7 cellular contexts compared by ENCODE assay signal in the genomic region with DNA sequence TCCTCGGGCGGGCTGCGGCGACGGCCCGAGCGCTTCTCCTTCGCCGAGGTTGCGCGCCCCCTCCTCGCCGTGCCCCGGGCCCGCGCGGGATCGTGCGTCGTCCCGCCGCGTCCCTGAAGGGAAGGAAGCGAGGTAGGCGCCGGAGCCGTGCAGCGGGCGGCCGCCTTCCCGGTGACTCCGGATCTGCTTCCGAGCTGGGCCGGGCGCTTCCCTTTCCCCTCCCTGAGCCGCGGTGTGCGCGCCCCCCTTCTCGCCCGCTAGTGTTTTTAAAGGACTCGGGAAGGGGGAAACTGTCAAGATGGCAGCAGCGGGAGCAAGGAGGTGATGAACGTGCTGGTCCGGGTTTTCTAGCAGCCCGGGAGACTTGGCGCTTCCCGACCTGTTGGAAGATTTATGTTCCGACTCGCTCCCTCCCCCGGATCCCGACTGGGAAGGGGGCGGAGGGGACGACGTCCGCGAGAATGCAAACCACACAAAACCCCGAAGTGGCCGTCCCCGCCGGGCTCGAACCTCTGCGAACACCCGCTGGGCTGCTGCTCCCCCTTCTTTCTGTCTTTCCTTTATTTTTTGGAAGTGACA. TPM values are rescaled to one million over a fixed set of nuclear protein-coding genes. Genes with fewer than 3 reads are reported as not detected.
DNase-seq lines count a peak whose midpoint lies in the region; ATAC-seq and TF ChIP-seq lines count a peak whose summit lies in the region.

No MANE protein-coding gene starts in this region.

- H3K9me3 ChIP-seq in osteoblast (ENCODE audit: low read depth, low read length): no peaks in the 10 kb centered on the region

- H2AFZ ChIP-seq in osteoblast (ENCODE audit: low read length): peak overlapping the region; percentile 51

- H3K27me3 ChIP-seq in osteoblast (ENCODE audit: insufficient read depth, low read length): no peaks in the 10 kb centered on the region

- peaks cover 27% of the 10 kb centered on the region for H3K79me2 ChIP-seq in osteoblast (ENCODE audit: insufficient read depth, low read length)

- H3K4me3 ChIP-seq in osteoblast (ENCODE audit: insufficient read depth, low read length): peak overlapping the region; percentile 97

- peak overlapping the region; percentile 84 for H3K27ac Mint-ChIP-seq in HFFc6
- H3K27ac Mint-ChIP-seq in activated naive CD8-positive, alpha-beta T cell treated with anti-CD3 and anti-CD28 coated beads, Interleukin-2, amount 10 ng/mL, durations not matched to agents 7 days and 5 days: peak overlapping the region; percentile 79

- ATAC-seq in activated naive CD8-positive, alpha-beta T cell treated with anti-CD3 and anti-CD28 coated beads, Interleukin-2, amount 10 ng/mL, durations not matched to agents 7 days and 5 days (ENCODE audit: low read depth): peak; percentile 3
- ATAC-seq in GM19397 (IDR thresholded peaks at IDR 0.05; ENCODE audit: unreplicated experiment): no peak

- peak overlapping the region; percentile 85 for H3K4me2 ChIP-seq in osteoblast (ENCODE audit: insufficient read depth, low read length)

- POLR2A ChIA-PET in activated naive CD8-positive, alpha-beta T cell treated with anti-CD3 and anti-CD28 coated beads, Interleukin-2, amount 10 ng/mL, durations not matched to agents 7 days and 5 days (lab: Charles Lee): interaction anchor here (0.6 to 3.1 kb wide), 8 partner anchors 8 to 822 kb away, joined by 3 to 18 read pairs (median 5); partner anchors contain the start of genes CD164, CEP57L1 and SESN1

- peaks cover 25% of the 10 kb centered on the region for H3K4me1 ChIP-seq in osteoblast (ENCODE audit: insufficient read depth, low read length)

- H3K9me3 Mint-ChIP-seq in HFFc6: no peaks in the 10 kb centered on the region
- no peaks in the 10 kb centered on the region for H3K9me3 Mint-ChIP-seq in activated naive CD8-positive, alpha-beta T cell treated with anti-CD3 and anti-CD28 coated beads, Interleukin-2, amount 10 ng/mL, durations not matched to agents 7 days and 5 days

- peak overlapping the region; percentile 81 for H3K27ac ChIP-seq in osteoblast (ENCODE audit: low read depth, low read length)

- H3K27me3 Mint-ChIP-seq in HFFc6 (ENCODE audit: insufficient read depth): peaks cover 5% of the 10 kb centered on the region; the same call in 1 of the 2 replicates
- peaks cover 14% of the 10 kb centered on the region for H3K27me3 Mint-ChIP-seq in activated naive CD8-positive, alpha-beta T cell treated with anti-CD3 and anti-CD28 coated beads, Interleukin-2, amount 10 ng/mL, durations not matched to agents 7 days and 5 days

- no peaks in the 10 kb centered on the region for H3K36me3 ChIP-seq in osteoblast (ENCODE audit: insufficient read depth, low read length)

- peaks cover 19% of the 10 kb centered on the region for H3K36me3 Mint-ChIP-seq in HFFc6 (ENCODE audit: low read depth)
- peaks cover 8% of the 10 kb centered on the region for H3K36me3 Mint-ChIP-seq in activated naive CD8-positive, alpha-beta T cell treated with anti-CD3 and anti-CD28 coated beads, Interleukin-2, amount 10 ng/mL, durations not matched to agents 7 days and 5 days

- TF ChIP-seq CTCF in HFFc6 (IDR thresholded peaks at IDR 0.05) (no peak; the same call in 1 of the 2 replicates), osteoblast (IDR thresholded peaks at IDR 0.05; ENCODE audit: extremely low read depth, low read depth, low read length) (no peak)

- peaks cover 49% of the 10 kb centered on the region for H3K4me1 Mint-ChIP-seq in HFFc6 (ENCODE audit: low read depth)
- H3K4me1 Mint-ChIP-seq in activated naive CD8-positive, alpha-beta T cell treated with anti-CD3 and anti-CD28 coated beads, Interleukin-2, amount 10 ng/mL, durations not matched to agents 7 days and 5 days: peaks cover 33% of the 10 kb centered on the region

- H3K4me3 Mint-ChIP-seq in HFFc6: peak overlapping the region; percentile 90
- peak overlapping the region; percentile 85 for H3K4me3 Mint-ChIP-seq in activated naive CD8-positive, alpha-beta T cell treated with anti-CD3 and anti-CD28 coated beads, Interleukin-2, amount 10 ng/mL, durations not matched to agents 7 days and 5 days

- H4K20me1 ChIP-seq in osteoblast (ENCODE audit: insufficient read depth, low read length): peaks cover 16% of the 10 kb centered on the region

- DNase-seq in GDM1 (lab: John Stamatoyannopoulos, UW): peak; percentile 54
- peak; percentile 64 for DNase-seq in HFFc6
- DNase-seq in NCI-H446 treated with DMSO at 0.1 percent for 48 hours (lab: John Stamatoyannopoulos, UW): peak; percentile 71
- no peak for DNase-seq in activated naive CD8-positive, alpha-beta T cell treated with anti-CD3 and anti-CD28 coated beads, Interleukin-2, amount 10 ng/mL, durations not matched to agents 7 days and 5 days
- peak; percentile 69 for DNase-seq in globus pallidus (ENCODE audit: low spot score)
- peak; percentile 88 for DNase-seq in osteoblast (ENCODE audit: insufficient read length, low spot score, missing footprints)

RNA-seq across cellular contexts. Expression of gene FOXO3, which starts 0.7 kb away (rescaled TPM):
- 10 to 100 TPM; 21.1 to 28.9 (median 24.2) TPM for total RNA-seq in HFFc6 (2021; fragmentation: NEBNext Ultra II Directional; extraction: Animal tissue kit (Norgen Biotek cat#: 25700))
- total RNA-seq in activated naive CD8-positive, alpha-beta T cell treated with anti-CD3 and anti-CD28 coated beads, Interleukin-2, amount 10 ng/mL, durations not matched to agents 7 days and 5 days: 10 to 100 TPM; 20.0 to 21.2 TPM
- 52.2 and 53.2 TPM in 2 replicates for total RNA-seq in osteoblast
